In genomic region chrX:73827406-73827805, GRCh38 we compare ENCODE assay signal across 25 cellular contexts. TPM values are rescaled to one million over a fixed set of nuclear protein-coding genes. Genes with fewer than 3 reads are reported as not detected.
"Had no signal": no experiment of that assay in that cellular context is flagged by ENCODE, and none has a peak within 500 bp of the region (broad histone marks: within the 10 kb centered on the region; RNA-seq: fewer than 3 reads in every experiment).

No MANE protein-coding gene starts in this region.

- H3K27me3 ChIP-seq: colonic mucosa, dorsolateral prefrontal cortex, esophagus muscularis mucosa, esophagus squamous epithelium, foreskin keratinocyte, gastrocnemius medialis, gastroesophageal sphincter, heart left ventricle had no signal

- H3K4me3 Mint-ChIP-seq: dendritic cell treated with granulocyte-macrophage colony-stimulating factor and Interleukin-4, amounts not matched to agents 40 ng/mL and 50 ng/mL, for 4 days; effector memory CD8-positive, alpha-beta T cell; endodermal cell had no signal

- H3K27me3 Mint-ChIP-seq: dendritic cell treated with granulocyte-macrophage colony-stimulating factor and Interleukin-4, amounts not matched to agents 40 ng/mL and 50 ng/mL, for 4 days had no signal

- H3K4me3 ChIP-seq: colonic mucosa, coronary artery, dorsolateral prefrontal cortex, esophagus muscularis mucosa, esophagus squamous epithelium, gastrocnemius medialis, gastroesophageal sphincter, heart left ventricle had no signal

- H3K4me1 ChIP-seq: colonic mucosa, esophagus muscularis mucosa, esophagus squamous epithelium, foreskin keratinocyte, gastroesophageal sphincter had no signal

- ATAC-seq: effector memory CD8-positive, alpha-beta T cell; esophagus mucosa; foreskin keratinocyte; gastrocnemius medialis; gastroesophageal sphincter; heart left ventricle had no signal

- H3K9me3 ChIP-seq: colonic mucosa, esophagus muscularis mucosa, esophagus squamous epithelium, gastrocnemius medialis, gastroesophageal sphincter, heart left ventricle had no signal

- H3K27ac ChIP-seq: colonic mucosa, coronary artery, dorsolateral prefrontal cortex, epithelial cell of prostate, esophagus muscularis mucosa, esophagus squamous epithelium, foreskin keratinocyte, gastrocnemius medialis, gastroesophageal sphincter, heart left ventricle had no signal

- H3K27ac Mint-ChIP-seq: dendritic cell treated with granulocyte-macrophage colony-stimulating factor and Interleukin-4, amounts not matched to agents 40 ng/mL and 50 ng/mL, for 4 days; effector memory CD8-positive, alpha-beta T cell; endodermal cell had no signal

- DNase-seq: colonic mucosa; cortex of kidney; dermis blood vessel endothelial cell; dorsolateral prefrontal cortex; effector CD4-positive, alpha-beta T cell; effector CD8-positive, alpha-beta T cell; effector memory CD4-positive, alpha-beta T cell; effector memory CD8-positive, alpha-beta T cell; endodermal cell; erythroblast; esophagus squamous epithelium; foreskin fibroblast; foreskin keratinocyte; foreskin melanocyte; gastrocnemius medialis; head of caudate nucleus; heart left ventricle had no signal

- H3K36me3 ChIP-seq: colonic mucosa, esophagus squamous epithelium, gastroesophageal sphincter had no signal

- H3K4me1 Mint-ChIP-seq: endodermal cell had no signal

- H3K9me3 Mint-ChIP-seq: dendritic cell treated with granulocyte-macrophage colony-stimulating factor and Interleukin-4, amounts not matched to agents 40 ng/mL and 50 ng/mL, for 4 days; effector memory CD8-positive, alpha-beta T cell; endodermal cell had no signal

RNA-seq across cellular contexts. Expression of gene XIST, which starts 25.1 kb away (rescaled TPM):
- total RNA-seq: chondrocyte, epithelial cell of proximal tubule, foreskin keratinocyte had no signal
- polyA plus RNA-seq: foreskin keratinocyte had no signal
